Comparison of ENCODE assay signal across 1 cellular context in the genomic region with DNA sequence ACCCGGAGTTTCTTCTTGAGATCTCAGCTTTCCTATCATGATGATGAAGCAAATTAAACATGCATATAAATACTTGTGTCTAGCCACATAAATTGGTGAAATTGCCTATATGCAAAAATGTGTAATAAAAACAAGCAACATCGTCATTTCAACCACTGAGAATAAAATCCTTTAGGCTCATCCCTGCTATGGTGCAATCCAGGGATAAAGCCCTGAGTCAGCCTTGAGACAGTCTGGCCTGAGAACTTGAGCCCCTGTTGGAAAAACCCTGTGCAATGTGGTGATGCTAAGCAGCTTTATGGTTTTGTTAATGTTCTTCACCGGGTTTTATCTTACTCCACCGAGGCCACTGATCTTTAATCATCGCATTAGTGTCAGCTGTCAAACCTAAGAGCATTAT.
A peak's percentile ranks its signal among the peaks of the same experiment; 100 is the strongest.
TF ChIP-seq lines count a peak whose summit lies in the region.

No MANE protein-coding gene starts in this region.

TF ChIP-seq in IMR-90, 13 proteins besides CTCF, POLR2A, EP300 and RAD21 (continued from another document):
- TF ChIP-seq MAFK (IDR thresholded peaks at IDR 0.05; ENCODE audit: low read depth, low read length) (peak; percentile 92), BHLHE40 (IDR thresholded peaks at IDR 0.05; ENCODE audit: low read depth, low read length) (peak; percentile 21; the same call in 1 of the 2 replicates), CHD1 (IDR thresholded peaks at IDR 0.05; ENCODE audit: low read depth, low read length) (no peak), RFX5 (IDR thresholded peaks at IDR 0.05; ENCODE audit: low read depth, low read length) (no peak), RCOR1 (IDR thresholded peaks at IDR 0.05; ENCODE audit: insufficient replicate concordance, low read length) (peak; percentile 10), CEBPB (IDR thresholded peaks at IDR 0.05; ENCODE audit: low read depth, low read length) (peak; percentile 99)
